In the genomic region with DNA sequence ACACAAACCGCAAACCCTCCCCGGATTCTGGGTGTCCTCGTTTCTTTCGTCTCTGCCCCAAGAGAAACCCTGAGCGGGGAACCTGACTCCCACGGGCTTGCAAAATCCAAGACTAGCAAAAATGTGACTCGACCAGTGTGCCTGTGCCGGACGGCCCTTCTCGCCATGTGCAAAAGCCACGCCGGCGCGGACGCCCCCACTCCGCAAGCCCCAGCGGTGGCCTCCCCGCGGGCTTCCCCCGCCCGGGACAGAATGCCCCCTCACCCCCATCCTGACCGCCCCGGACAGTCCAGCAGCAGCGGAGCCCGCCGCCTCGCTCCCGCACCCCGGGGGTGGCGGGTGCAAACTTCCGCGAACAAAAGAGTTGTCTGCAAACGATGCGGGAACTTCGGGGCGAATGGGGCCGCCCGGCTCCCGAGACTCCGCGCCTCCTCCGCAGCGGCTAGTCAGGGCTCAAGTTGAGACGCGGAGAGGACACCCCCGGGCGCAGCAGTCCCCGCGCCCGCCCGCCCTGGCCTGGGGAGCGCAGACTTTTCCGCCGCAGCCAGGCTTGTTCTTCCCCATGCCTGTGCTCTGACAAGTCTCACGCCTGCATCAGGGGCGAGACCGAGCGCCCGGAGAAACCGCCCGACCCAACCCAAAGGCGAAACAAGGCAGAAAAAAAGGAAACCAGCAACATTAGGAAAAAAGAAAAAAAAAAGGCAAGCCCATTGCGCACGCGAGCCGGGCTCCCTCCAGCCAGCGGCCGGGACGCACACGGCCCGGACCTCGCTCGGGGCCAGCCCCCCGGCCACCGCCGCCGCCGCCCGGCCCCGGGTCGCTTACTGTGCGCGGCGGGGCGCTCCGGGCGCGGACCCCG, we compare ENCODE assay signal across 1 cellular context.
TF ChIP-seq lines count a peak whose summit lies in the region.

No MANE protein-coding gene starts in this region.

TF ChIP-seq in HEK293, 187 proteins besides CTCF, POLR2A, EP300 and RAD21 (continued from another document and continues in another):
- TF ChIP-seq, protein P1, sequence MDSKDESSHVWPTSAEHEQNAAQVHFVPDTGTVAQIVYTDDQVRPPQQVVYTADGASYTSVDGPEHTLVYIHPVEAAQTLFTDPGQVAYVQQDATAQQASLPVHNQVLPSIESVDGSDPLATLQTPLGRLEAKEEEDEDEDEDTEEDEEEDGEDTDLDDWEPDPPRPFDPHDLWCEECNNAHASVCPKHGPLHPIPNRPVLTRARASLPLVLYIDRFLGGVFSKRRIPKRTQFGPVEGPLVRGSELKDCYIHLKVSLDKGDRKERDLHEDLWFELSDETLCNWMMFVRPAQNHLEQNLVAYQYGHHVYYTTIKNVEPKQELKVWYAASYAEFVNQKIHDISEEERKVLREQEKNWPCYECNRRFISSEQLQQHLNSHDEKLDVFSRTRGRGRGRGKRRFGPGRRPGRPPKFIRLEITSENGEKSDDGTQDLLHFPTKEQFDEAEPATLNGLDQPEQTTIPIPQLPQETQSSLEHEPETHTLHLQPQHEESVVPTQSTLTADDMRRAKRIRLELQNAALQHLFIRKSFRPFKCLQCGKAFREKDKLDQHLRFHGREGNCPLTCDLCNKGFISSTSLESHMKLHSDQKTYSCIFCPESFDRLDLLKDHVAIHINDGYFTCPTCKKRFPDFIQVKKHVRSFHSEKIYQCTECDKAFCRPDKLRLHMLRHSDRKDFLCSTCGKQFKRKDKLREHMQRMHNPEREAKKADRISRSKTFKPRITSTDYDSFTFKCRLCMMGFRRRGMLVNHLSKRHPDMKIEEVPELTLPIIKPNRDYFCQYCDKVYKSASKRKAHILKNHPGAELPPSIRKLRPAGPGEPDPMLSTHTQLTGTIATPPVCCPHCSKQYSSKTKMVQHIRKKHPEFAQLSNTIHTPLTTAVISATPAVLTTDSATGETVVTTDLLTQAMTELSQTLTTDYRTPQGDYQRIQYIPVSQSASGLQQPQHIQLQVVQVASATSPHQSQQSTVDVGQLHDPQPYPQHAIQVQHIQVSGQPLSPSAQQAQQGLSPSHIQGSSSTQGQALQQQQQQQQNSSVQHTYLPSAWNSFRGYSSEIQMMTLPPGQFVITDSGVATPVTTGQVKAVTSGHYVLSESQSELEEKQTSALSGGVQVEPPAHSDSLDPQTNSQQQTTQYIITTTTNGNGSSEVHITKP (tag by site-specific recombination; IDR thresholded peaks at IDR 0.05) = peak; percentile 85
- TF ChIP-seq ZNF701 (tag by site-specific recombination; IDR thresholded peaks at IDR 0.05) = no peak
- no peak for TF ChIP-seq ZSCAN30 (tag by site-specific recombination; IDR thresholded peaks at IDR 0.05)
- TF ChIP-seq, protein P2, sequence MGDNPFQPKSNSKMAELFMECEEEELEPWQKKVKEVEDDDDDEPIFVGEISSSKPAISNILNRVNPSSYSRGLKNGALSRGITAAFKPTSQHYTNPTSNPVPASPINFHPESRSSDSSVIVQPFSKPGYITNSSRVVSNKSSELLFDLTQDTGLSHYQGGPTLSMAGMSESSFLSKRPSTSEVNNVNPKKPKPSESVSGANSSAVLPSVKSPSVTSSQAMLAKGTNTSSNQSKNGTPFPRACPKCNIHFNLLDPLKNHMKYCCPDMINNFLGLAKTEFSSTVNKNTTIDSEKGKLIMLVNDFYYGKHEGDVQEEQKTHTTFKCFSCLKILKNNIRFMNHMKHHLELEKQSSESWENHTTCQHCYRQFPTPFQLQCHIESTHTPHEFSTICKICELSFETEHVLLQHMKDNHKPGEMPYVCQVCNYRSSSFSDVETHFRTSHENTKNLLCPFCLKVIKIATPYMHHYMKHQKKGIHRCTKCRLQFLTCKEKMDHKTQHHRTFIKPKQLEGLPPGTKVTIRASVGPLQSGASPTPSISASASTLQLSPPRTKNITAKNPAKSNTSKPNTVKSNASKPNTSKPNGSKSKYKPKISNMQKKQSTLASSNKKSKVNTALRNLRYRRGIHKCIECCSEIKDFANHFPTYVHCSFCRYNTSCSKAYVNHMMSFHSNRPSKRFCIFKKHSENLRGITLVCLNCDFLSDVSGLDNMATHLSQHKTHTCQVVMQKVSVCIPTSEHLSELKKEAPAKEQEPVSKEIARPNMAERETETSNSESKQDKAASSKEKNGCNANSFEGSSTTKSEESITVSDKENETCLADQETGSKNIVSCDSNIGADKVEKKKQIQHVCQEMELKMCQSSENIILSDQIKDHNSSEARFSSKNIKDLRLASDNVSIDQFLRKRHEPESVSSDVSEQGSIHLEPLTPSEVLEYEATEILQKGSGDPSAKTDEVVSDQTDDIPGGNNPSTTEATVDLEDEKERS (tag by site-specific recombination; IDR thresholded peaks at IDR 0.05) = no peak
- TF ChIP-seq ZNF24 (tag by site-specific recombination; IDR thresholded peaks at IDR 0.05) = no peak
- peak; percentile 64 for TF ChIP-seq ZBTB17 (tag by site-specific recombination; IDR thresholded peaks at IDR 0.05)
- TF ChIP-seq ZNF248 (tag by site-specific recombination; IDR thresholded peaks at IDR 0.05) = no peak
- no peak for TF ChIP-seq HOXD13 (CRISPR knock-in tag; IDR thresholded peaks at IDR 0.05; ENCODE audit: borderline replicate concordance)
- TF ChIP-seq ZNF274 (IDR thresholded peaks at IDR 0.05; ENCODE audit: low read length) = no peak
- TF ChIP-seq ZNF274 (tag by site-specific recombination; IDR thresholded peaks at IDR 0.05; ENCODE audit: borderline replicate concordance) = no peak
- peak; percentile 86 for TF ChIP-seq ZBTB8A (tag by site-specific recombination; IDR thresholded peaks at IDR 0.05)
- TF ChIP-seq ZNF362 (tag by site-specific recombination; IDR thresholded peaks at IDR 0.05) = peak; percentile 69; the same call in 1 of the 2 replicates
- peak; percentile 8; the same call in 1 of the 2 replicates for TF ChIP-seq ZIC2 (tag by site-specific recombination; IDR thresholded peaks at IDR 0.05)
- peak; percentile 70; the same call in 1 of the 2 replicates for TF ChIP-seq ZBTB20 (tag by site-specific recombination; IDR thresholded peaks at IDR 0.05)
- no peak for TF ChIP-seq ZNF433 (tag by site-specific recombination; IDR thresholded peaks at IDR 0.05; ENCODE audit: low read depth)
- no peak for TF ChIP-seq ZNF175 (tag by site-specific recombination; IDR thresholded peaks at IDR 0.05)
- no peak for TF ChIP-seq ZNF302 (tag by site-specific recombination; IDR thresholded peaks at IDR 0.05; ENCODE audit: low read depth)
- TF ChIP-seq HOXC10 (CRISPR knock-in tag; IDR thresholded peaks at IDR 0.05) = no peak
- TF ChIP-seq RBAK (tag by site-specific recombination; IDR thresholded peaks at IDR 0.05) = no peak
- peak; percentile 38 for TF ChIP-seq ZFHX2 (tag by site-specific recombination; conservative IDR thresholded peaks at IDR 0.05)
- TF ChIP-seq ZNF510 (tag by site-specific recombination; IDR thresholded peaks at IDR 0.05; ENCODE audit: insufficient replicate concordance) = no peak
- TF ChIP-seq ZNF391 (tag by site-specific recombination; IDR thresholded peaks at IDR 0.05; ENCODE audit: borderline replicate concordance, low read depth) = no peak
- TF ChIP-seq ZNF600 (tag by site-specific recombination; IDR thresholded peaks at IDR 0.05) = no peak
- 0 out of 2 replicates have a peak, but pooled peaks have one; percentile 11 for TF ChIP-seq EGR2 (tag by site-specific recombination; IDR thresholded peaks at IDR 0.05; ENCODE audit: low read depth)
- no peak for TF ChIP-seq YY2 (tag by site-specific recombination; IDR thresholded peaks at IDR 0.05)
- TF ChIP-seq, protein P3, sequence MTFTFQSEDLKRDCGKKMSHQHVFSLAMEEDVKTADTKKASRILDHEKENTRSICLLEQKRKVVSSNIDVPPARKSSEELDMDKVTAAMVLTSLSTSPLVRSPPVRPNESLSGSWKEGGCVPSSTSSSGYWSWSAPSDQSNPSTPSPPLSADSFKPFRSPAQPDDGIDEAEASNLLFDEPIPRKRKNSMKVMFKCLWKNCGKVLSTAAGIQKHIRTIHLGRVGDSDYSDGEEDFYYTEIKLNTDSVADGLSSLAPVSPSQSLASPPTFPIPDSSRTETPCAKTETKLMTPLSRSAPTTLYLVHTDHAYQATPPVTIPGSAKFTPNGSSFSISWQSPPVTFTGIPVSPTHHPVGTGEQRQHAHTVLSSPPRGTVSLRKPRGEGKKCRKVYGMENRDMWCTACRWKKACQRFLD (tag by site-specific recombination; IDR thresholded peaks at IDR 0.05) = no peak
- no peak for TF ChIP-seq PRDM4 (tag by site-specific recombination; IDR thresholded peaks at IDR 0.05)
- TF ChIP-seq ZNF513 (tag by site-specific recombination; IDR thresholded peaks at IDR 0.05) = no peak
- no peak for TF ChIP-seq REPIN1 (tag by site-specific recombination; IDR thresholded peaks at IDR 0.05; ENCODE audit: low read depth)
- TF ChIP-seq ZNF645 (tag by site-specific recombination; IDR thresholded peaks at IDR 0.05) = no peak
- peak; percentile 67 for TF ChIP-seq GLIS2 (tag by site-specific recombination; IDR thresholded peaks at IDR 0.05)
- no peak for TF ChIP-seq MEIS1 (CRISPR knock-in tag; IDR thresholded peaks at IDR 0.05; ENCODE audit: borderline replicate concordance)
- TF ChIP-seq ZNF394 (tag by site-specific recombination; IDR thresholded peaks at IDR 0.05; ENCODE audit: borderline replicate concordance) = no peak
- no peak for TF ChIP-seq ZNF514 (tag by site-specific recombination; IDR thresholded peaks at IDR 0.05)
- TF ChIP-seq ZNF174 (tag by site-specific recombination; IDR thresholded peaks at IDR 0.05) = no peak
- TF ChIP-seq, protein P4, sequence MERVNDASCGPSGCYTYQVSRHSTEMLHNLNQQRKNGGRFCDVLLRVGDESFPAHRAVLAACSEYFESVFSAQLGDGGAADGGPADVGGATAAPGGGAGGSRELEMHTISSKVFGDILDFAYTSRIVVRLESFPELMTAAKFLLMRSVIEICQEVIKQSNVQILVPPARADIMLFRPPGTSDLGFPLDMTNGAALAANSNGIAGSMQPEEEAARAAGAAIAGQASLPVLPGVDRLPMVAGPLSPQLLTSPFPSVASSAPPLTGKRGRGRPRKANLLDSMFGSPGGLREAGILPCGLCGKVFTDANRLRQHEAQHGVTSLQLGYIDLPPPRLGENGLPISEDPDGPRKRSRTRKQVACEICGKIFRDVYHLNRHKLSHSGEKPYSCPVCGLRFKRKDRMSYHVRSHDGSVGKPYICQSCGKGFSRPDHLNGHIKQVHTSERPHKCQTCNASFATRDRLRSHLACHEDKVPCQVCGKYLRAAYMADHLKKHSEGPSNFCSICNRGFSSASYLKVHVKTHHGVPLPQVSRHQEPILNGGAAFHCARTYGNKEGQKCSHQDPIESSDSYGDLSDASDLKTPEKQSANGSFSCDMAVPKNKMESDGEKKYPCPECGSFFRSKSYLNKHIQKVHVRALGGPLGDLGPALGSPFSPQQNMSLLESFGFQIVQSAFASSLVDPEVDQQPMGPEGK (tag by site-specific recombination; IDR thresholded peaks at IDR 0.05) = peak; percentile 76; the same call in 1 of the 2 replicates
- peak; percentile 79 for TF ChIP-seq BCL11B (tag by site-specific recombination; IDR thresholded peaks at IDR 0.05; ENCODE audit: low read depth)
- no peak for TF ChIP-seq ZNF664 (tag by site-specific recombination; IDR thresholded peaks at IDR 0.05)
- no peak for TF ChIP-seq ZNF138 (tag by site-specific recombination; IDR thresholded peaks at IDR 0.05; ENCODE audit: borderline replicate concordance)
